ENCODE assay signal across 19 cellular contexts in genomic region chr2:216281316-216281715, GRCh38.
A peak's percentile ranks its signal among the peaks of the same experiment; 100 is the strongest.
DNase-seq lines count a peak whose midpoint lies in the region; ATAC-seq, FAIRE-seq and TF ChIP-seq lines count a peak whose summit lies in the region.
"Had no signal": no experiment of that assay in that cellular context is flagged by ENCODE, and none has a peak within 500 bp of the region (broad histone marks: within the 10 kb centered on the region; RNA-seq: fewer than 3 reads in every experiment).

No MANE protein-coding gene starts in this region.

- H2AFZ ChIP-seq in MM.1S (ENCODE audit: low read length) = no peak overlapping the region

- H3K9me3 ChIP-seq in BE2C (no peaks in the 10 kb centered on the region), MM.1S (replicated peaks; ENCODE audit: insufficient read depth, low read length) (no peaks in the 10 kb centered on the region)
- H3K9me3 ChIP-seq: A549 had no signal

- H3K27me3 ChIP-seq in BE2C (no peaks in the 10 kb centered on the region), bronchial epithelial cell (ENCODE audit: control insufficient read depth, insufficient read depth, low read length) (no peaks in the 10 kb centered on the region), MM.1S (replicated peaks; ENCODE audit: insufficient read depth, low read length) (no peaks in the 10 kb centered on the region)

- peak; percentile 58 for FAIRE-seq in bronchial epithelial cell (lab: Jason Lieb, UNC)
- FAIRE-seq: A549, GM19239 had no signal

- H3F3A ChIP-seq in MM.1S (ENCODE audit: insufficient read depth, low read length) = no peaks in the 10 kb centered on the region

- H3K4me1 ChIP-seq in BE2C = peaks cover 33% of the 10 kb centered on the region
- no peaks in the 10 kb centered on the region for H3K4me1 ChIP-seq in MM.1S (ENCODE audit: low read length)
- H3K4me1 ChIP-seq: A549 had no signal

- no peaks in the 10 kb centered on the region for H3K79me2 ChIP-seq in MM.1S (ENCODE audit: low read length)

- no peak for ATAC-seq in GM18873 (IDR thresholded peaks at IDR 0.05; ENCODE audit: low FRiP score, unreplicated experiment)
- ATAC-seq: A549, HCT116 had no signal

- H3K36me3 ChIP-seq in BE2C (no peaks in the 10 kb centered on the region), bronchial epithelial cell (ENCODE audit: control insufficient read depth, insufficient read depth, low read length) (no peaks in the 10 kb centered on the region), MM.1S (replicated peaks; ENCODE audit: insufficient read depth, low read length) (no peaks in the 10 kb centered on the region)

- H3K4me2 ChIP-seq in MM.1S (ENCODE audit: low read depth, low read length) = no peak overlapping the region
- H3K4me2 ChIP-seq: A549, KMS-11 had no signal

- no peak for TF ChIP-seq CTCF in BE2C (IDR thresholded peaks at IDR 0.05; ENCODE audit: low read depth, low read length)
- no peak for TF ChIP-seq CTCF in bronchial epithelial cell (IDR thresholded peaks at IDR 0.05; ENCODE audit: insufficient read depth, low read length, severe bottlenecking)
- TF ChIP-seq CTCF in MM.1S (IDR thresholded peaks at IDR 0.05; ENCODE audit: low read length) = no peak

- no peak overlapping the region for H3K27ac ChIP-seq in MM.1S (ENCODE audit: low read length)
- H3K27ac ChIP-seq: A549, KMS-11 had no signal

- no peak overlapping the region for H3K9ac ChIP-seq in MM.1S (ENCODE audit: low read length)
- H3K9ac ChIP-seq: KMS-11 had no signal

- peak; percentile 59 for DNase-seq in BE2C
- peak; percentile 16 for DNase-seq in LHCN-M2 (ENCODE audit: low read depth)
- DNase-seq in bronchial epithelial cell (ENCODE audit: low read depth) = no peak
- peak; percentile 62 for DNase-seq in myocyte (ENCODE audit: low read depth)
- no peak for DNase-seq in activated T-cell treated with anti-CD3 and anti-CD28 coated beads, Interleukin-2, amount 50 U/mL, for 1 hour
- no peak for DNase-seq in MM.1S
- no peak for DNase-seq in cortex of kidney (lab: John Stamatoyannopoulos, UW)
- DNase-seq: COR-L47, EL, NCI-H1105 treated with DMSO at 0.1 percent for 48 hours, NCI-H187, OCI-M1, RPMI8226, SW 1271 had no signal

- H3K4me3 ChIP-seq in BE2C (ENCODE audit: low read depth, low read length) = no peak overlapping the region
- H3K4me3 ChIP-seq in bronchial epithelial cell (ENCODE audit: low read depth, low read length) = no peak overlapping the region
- H3K4me3 ChIP-seq in MM.1S (ENCODE audit: low read length) = no peak overlapping the region
- H3K4me3 ChIP-seq: A549 had no signal

- H3K9me2 ChIP-seq in MM.1S (replicated peaks; ENCODE audit: insufficient read depth, low read length) = no peaks in the 10 kb centered on the region

- H4K20me1 ChIP-seq in MM.1S (ENCODE audit: insufficient read depth, low read length) = no peaks in the 10 kb centered on the region

Comparison
In these comparisons a context has a peak if more than half of its experiments do, and no peak if none do; other contexts are left out.
1. DNase-seq: peak in BE2C (single experiment), LHCN-M2 (single experiment) and myocyte (single experiment); none in bronchial epithelial cell (single experiment), activated T-cell treated with anti-CD3 and anti-CD28 coated beads, Interleukin-2, amount 50 U/mL, for 1 hour (single experiment), MM.1S (single experiment) and cortex of kidney (single experiment).